In the genomic region with DNA sequence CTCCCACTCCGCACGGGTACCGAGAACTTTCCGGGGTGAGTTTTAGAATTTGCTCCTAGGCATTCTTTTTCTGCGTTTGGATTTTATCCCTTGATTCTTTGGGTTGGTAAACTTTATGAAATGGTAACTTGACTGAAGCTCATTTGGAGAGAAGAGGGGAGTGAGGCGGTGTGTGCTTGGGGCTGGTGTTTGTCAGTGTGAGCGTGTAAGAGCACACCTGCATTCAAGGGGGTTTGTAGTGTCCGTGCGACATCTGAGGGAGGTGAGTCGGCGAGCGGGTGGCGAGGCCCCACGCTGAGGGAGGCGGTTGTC, we compare ENCODE assay signal across 1 cellular context.
TF ChIP-seq lines count a peak whose summit lies in the region.

No MANE protein-coding gene starts in this region.

TF ChIP-seq in IMR-90, 13 proteins besides CTCF, POLR2A, EP300 and RAD21 (continued from another document):
- TF ChIP-seq, protein P1, sequence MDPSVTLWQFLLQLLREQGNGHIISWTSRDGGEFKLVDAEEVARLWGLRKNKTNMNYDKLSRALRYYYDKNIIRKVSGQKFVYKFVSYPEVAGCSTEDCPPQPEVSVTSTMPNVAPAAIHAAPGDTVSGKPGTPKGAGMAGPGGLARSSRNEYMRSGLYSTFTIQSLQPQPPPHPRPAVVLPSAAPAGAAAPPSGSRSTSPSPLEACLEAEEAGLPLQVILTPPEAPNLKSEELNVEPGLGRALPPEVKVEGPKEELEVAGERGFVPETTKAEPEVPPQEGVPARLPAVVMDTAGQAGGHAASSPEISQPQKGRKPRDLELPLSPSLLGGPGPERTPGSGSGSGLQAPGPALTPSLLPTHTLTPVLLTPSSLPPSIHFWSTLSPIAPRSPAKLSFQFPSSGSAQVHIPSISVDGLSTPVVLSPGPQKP (IDR thresholded peaks at IDR 0.05; ENCODE audit: borderline replicate concordance, low read depth, low read length), result no peak
- TF ChIP-seq RFX5 (IDR thresholded peaks at IDR 0.05; ENCODE audit: low read depth, low read length), result no peak
